32 cellular contexts compared by ENCODE assay signal in genomic region chr17:53092072-53092471, GRCh38.
"Had no signal": no experiment of that assay in that cellular context is flagged by ENCODE, and none has a peak within 500 bp of the region (broad histone marks: within the 10 kb centered on the region; RNA-seq: fewer than 3 reads in every experiment).

No MANE protein-coding gene starts in this region.

- H3K36me3 ChIP-seq: left lung, lower lobe of right lung, neural progenitor cell, neutrophil, ovary, prostate gland, suprapubic skin, thoracic aorta, tibial artery, upper lobe of right lung had no signal

- DNase-seq: hypothalamus; immature natural killer cell; kidney; left colon; left lung; lower lobe of right lung; mammary epithelial cell; mesenchymal stem cell; naive B cell; natural killer cell; nephron progenitor cell; occipital lobe; ovary; posterior cingulate gyrus; retina; right cardiac atrium; stimulated activated CD4-positive, alpha-beta T cell treated with anti-CD3 and anti-CD28 coated beads, Interleukin-12 subunit alpha, Interleukin-12 subunit beta, amount 100 ng/mL, for 4 hours; stimulated activated CD4-positive, alpha-beta T cell treated with anti-CD3 and anti-CD28 coated beads, Interleukin-15, amount 100 ng/mL, for 24 hours; stimulated activated CD4-positive, alpha-beta T cell treated with anti-CD3 and anti-CD28 coated beads, Interleukin-2, amount 100 ng/mL, for 24 hours; stimulated activated CD4-positive, alpha-beta T cell treated with anti-CD3 and anti-CD28 coated beads, Interleukin-4, amount 100 ng/mL, for 1 hour; stimulated activated naive CD4-positive, alpha-beta T cell; tibial artery; trophoblast cell; upper lobe of right lung had no signal

- ATAC-seq: left colon; left lung; lower lobe of right lung; natural killer cell; right cardiac atrium; sciatic nerve; stimulated activated effector memory CD8-positive, alpha-beta T cell treated with anti-CD3 and anti-CD28 coated beads, Interleukin-12 subunit alpha, Interleukin-12 subunit beta, amount 100 ng/mL, for 72 hours; upper lobe of right lung had no signal

- H3K4me2 ChIP-seq: neural progenitor cell had no signal

- H3K4me1 ChIP-seq: left lung, lower lobe of right lung, prostate gland, suprapubic skin, tibial artery, upper lobe of right lung had no signal

- H3K27me3 ChIP-seq: left lung, neural progenitor cell, neutrophil, ovary, suprapubic skin, tibial artery, upper lobe of right lung had no signal

- H3K27ac ChIP-seq: left lung, lower lobe of right lung, neural progenitor cell, neutrophil, ovary, prostate gland, skin epidermis, suprapubic skin, thoracic aorta, tibial artery, upper lobe of right lung had no signal

- H3K9ac ChIP-seq: neural progenitor cell had no signal

- H3K4me3 ChIP-seq: left lung, lower lobe of right lung, neural progenitor cell, ovary, prostate gland, skin epidermis, suprapubic skin, thoracic aorta, tibial artery, upper lobe of right lung had no signal
